ENCODE assay signal across 1 cellular context in genomic region chr16:81752225-81752875, GRCh38.
TF ChIP-seq lines count a peak whose summit lies in the region.

No MANE protein-coding gene starts in this region.

TF ChIP-seq in K562, 482 proteins besides CTCF, POLR2A, EP300 and RAD21 (continued from another document and continues in another):
- TF ChIP-seq UBTF (IDR thresholded peaks at IDR 0.05; ENCODE audit: borderline replicate concordance in 1 of 2, low read depth in 2 of 2, low read length in 2 of 2) (peak; percentile 81 to 92; a peak in 3 of 4 replicates), ZNF347 (CRISPR knock-in tag; IDR thresholded peaks at IDR 0.05; ENCODE audit: low read depth) (no peak), NR1H2 (CRISPR knock-in tag; IDR thresholded peaks at IDR 0.05) (no peak), CREM (IDR thresholded peaks at IDR 0.05; ENCODE audit: low read depth) (peak; percentile 68), TFE3 (CRISPR knock-in tag; IDR thresholded peaks at IDR 0.05) (no peak), KDM4B (IDR thresholded peaks at IDR 0.05; ENCODE audit: borderline replicate concordance in 2 of 2, low read depth in 1 of 2) (peak in 1 of 2 experiments; percentile 56; a peak in 2 of 4 replicates), ZNF830 (CRISPR knock-in tag; IDR thresholded peaks at IDR 0.05) (0 out of 2 replicates have a peak, but pooled peaks have one; percentile 52), LARP7 (IDR thresholded peaks at IDR 0.05) (no peak), POLR2AphosphoS5 (IDR thresholded peaks at IDR 0.05; ENCODE audit: control insufficient read depth, insufficient read depth, low read depth, low read length) (peak; percentile 73), ZFX (CRISPR knock-in tag; IDR thresholded peaks at IDR 0.05) (peak; percentile 95), SMARCC2 (IDR thresholded peaks at IDR 0.05; ENCODE audit: low read depth) (peak; percentile 24; the same call in 1 of the 2 replicates), SMARCB1 (IDR thresholded peaks at IDR 0.05; ENCODE audit: insufficient read length, low read depth) (peak; percentile 64), SNAPC5 (CRISPR knock-in tag; IDR thresholded peaks at IDR 0.05) (no peak), BRF1 (IDR thresholded peaks at IDR 0.05; ENCODE audit: borderline replicate concordance, extremely low read depth, insufficient read length) (no peak), KDM2B (CRISPR knock-in tag; IDR thresholded peaks at IDR 0.05) (no peak), ZNF668 (CRISPR knock-in tag; IDR thresholded peaks at IDR 0.05) (no peak), SRSF1 (IDR thresholded peaks at IDR 0.05; ENCODE audit: low read depth, low read length) (no peak), POLR3A (IDR thresholded peaks at IDR 0.05; ENCODE audit: borderline replicate concordance, extremely low read depth, insufficient read depth, insufficient read length) (no peak), RNF219 (CRISPR knock-in tag; IDR thresholded peaks at IDR 0.05) (no peak), ZNF274 (IDR thresholded peaks at IDR 0.05; ENCODE audit: borderline replicate concordance, low read depth, low read length) (no peak), FOXP4 (CRISPR knock-in tag; IDR thresholded peaks at IDR 0.05; ENCODE audit: borderline replicate concordance) (no peak), ZNF740 (CRISPR knock-in tag; IDR thresholded peaks at IDR 0.05) (no peak), ZNF740 (tag; IDR thresholded peaks at IDR 0.05) (no peak), STAT5B (CRISPR knock-in tag; IDR thresholded peaks at IDR 0.05) (no peak), MEF2A (IDR thresholded peaks at IDR 0.05; ENCODE audit: control insufficient read depth, low read depth, low read length) (no peak), C11orf30 (IDR thresholded peaks at IDR 0.05; ENCODE audit: low read depth) (no peak), MAFK (IDR thresholded peaks at IDR 0.05; ENCODE audit: low read length) (no peak), KAT8 (IDR thresholded peaks at IDR 0.05; ENCODE audit: low read depth) (no peak), E4F1 (CRISPR knock-in tag; IDR thresholded peaks at IDR 0.05; ENCODE audit: borderline replicate concordance) (no peak), ZNF174 (CRISPR knock-in tag; IDR thresholded peaks at IDR 0.05) (no peak), XRCC3 (IDR thresholded peaks at IDR 0.05) (no peak), TEAD2 (tag; IDR thresholded peaks at IDR 0.05) (no peak), SAFB (IDR thresholded peaks at IDR 0.05; ENCODE audit: borderline replicate concordance, low read depth, low read length) (no peak), POU5F1 (IDR thresholded peaks at IDR 0.05; ENCODE audit: borderline replicate concordance, low read depth, low read length, partially characterized antibody) (no peak), IRF1 (CRISPR knock-in tag; IDR thresholded peaks at IDR 0.05; ENCODE audit: borderline replicate concordance) (no peak), MYNN (IDR thresholded peaks at IDR 0.05) (no peak), MYNN (CRISPR knock-in tag; IDR thresholded peaks at IDR 0.05) (no peak), SMC3 (conservative IDR thresholded peaks at IDR 0.05; ENCODE audit: insufficient read depth, low read depth, low read length) (0 out of 2 replicates have a peak, but pooled peaks have one; percentile 15), ZC3H8 (IDR thresholded peaks at IDR 0.05) (no peak), CUX1 (CRISPR knock-in tag; IDR thresholded peaks at IDR 0.05) (peak; percentile 55; the same call in 1 of the 2 replicates), POLR2AphosphoS2 (IDR thresholded peaks at IDR 0.05; ENCODE audit: low read length) (no peak), TRIM24 (IDR thresholded peaks at IDR 0.05) (peak in 1 of 2 experiments; percentile 56; a peak in 2 of 4 replicates), SUPT5H (IDR thresholded peaks at IDR 0.05) (peak; percentile 68)
